ENCODE assay signal across 17 cellular contexts in the genomic region with DNA sequence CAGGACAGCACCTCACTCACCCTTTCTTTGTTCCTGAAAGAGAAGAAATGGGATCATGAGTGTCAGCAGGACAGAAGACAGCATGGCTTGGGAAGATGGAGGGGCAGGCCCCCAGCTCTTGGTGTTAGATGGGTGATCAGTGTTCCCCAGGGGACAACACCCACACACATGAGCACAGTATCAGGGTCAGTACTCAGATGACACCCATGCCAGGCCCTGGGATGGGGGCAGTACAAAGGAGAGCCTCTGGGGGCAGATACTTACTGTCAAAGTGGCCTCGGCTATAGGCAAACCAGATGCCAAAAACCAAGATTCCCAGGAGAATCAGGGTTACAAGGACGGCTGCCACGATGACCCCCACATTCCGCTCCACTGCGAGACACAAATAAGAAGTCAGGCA. TPM values are rescaled to one million over a fixed set of nuclear protein-coding genes. Genes with fewer than 3 reads are reported as not detected.
DNase-seq lines count a peak whose midpoint lies in the region; TF ChIP-seq lines count a peak whose summit lies in the region.
"Had no signal": no experiment of that assay in that cellular context is flagged by ENCODE, and none has a peak within 500 bp of the region (broad histone marks: within the 10 kb centered on the region; RNA-seq: fewer than 3 reads in every experiment).

No MANE protein-coding gene starts in this region.

- H3K36me3 ChIP-seq in OCI-LY7 (ENCODE audit: insufficient read depth, low read length) = peaks cover 12% of the 10 kb centered on the region
- H3K36me3 ChIP-seq in subcutaneous abdominal adipose tissue (ENCODE audit: control insufficient read depth in 5 of 5, insufficient read depth in 5 of 5, low read length in 5 of 5) = peaks cover 0 to 31% (median 28%) of the 10 kb centered on the region in 5 donors

- peaks cover 60% of the 10 kb centered on the region for H3K4me1 Mint-ChIP-seq in endothelial cell (ENCODE audit: unreplicated experiment)

- intact Hi-C loops in OCI-LY7 (cut with micrococcal nuclease; ENCODE audit: unreplicated experiment) = loop anchor here (5.0 kb wide), 1 partner anchor 158 kb away; a partner anchor contains a TSS

- no peak for DNase-seq in OCI-LY7 (ENCODE audit: low spot score)
- no peak for DNase-seq in endothelial cell (ENCODE audit: low spot score)
- no peak for DNase-seq in NCI-H345 treated with DMSO at 0.1 percent for 48 hours (lab: John Stamatoyannopoulos, UW; ENCODE audit: unreplicated experiment)
- no peak for DNase-seq in kidney glomerular epithelial cell (lab: John Stamatoyannopoulos, UW)
- DNase-seq in SHP77 treated with DMSO at 0.1 percent for 48 hours (lab: John Stamatoyannopoulos, UW) = no peak
- DNase-seq: CD8-positive, alpha-beta memory T cell; GF-D8; MM.1S; NCI-H1105 treated with DMSO at 0.1 percent for 48 hours; NCI-H187; NCI-H446 treated with DMSO at 0.1 percent for 48 hours; NCI-H748 treated with DMSO at 0.1 percent for 48 hours; Peyer's patch; SHP77 had no signal

- H2AFZ ChIP-seq in OCI-LY7 (ENCODE audit: low read length) = no peak overlapping the region

- peaks cover 58% of the 10 kb centered on the region for H3K36me3 Mint-ChIP-seq in endothelial cell (ENCODE audit: low read depth, unreplicated experiment)

- H3K27me3 Mint-ChIP-seq in endothelial cell (ENCODE audit: unreplicated experiment) = peaks cover 12% of the 10 kb centered on the region
- H3K27me3 Mint-ChIP-seq: CD8-positive, alpha-beta memory T cell had no signal

- CTCF ChIA-PET in OCI-LY7 (lab: Charles Lee; ENCODE audit: unreplicated experiment) = interaction anchor here (0.5 kb wide), 1 partner anchor 43 kb away, joined by 3 read pairs; no protein-coding TSS in a partner anchor

- H3K9me2 ChIP-seq in OCI-LY7 (ENCODE audit: insufficient read depth, low read length) = no peaks in the 10 kb centered on the region

- no peaks in the 10 kb centered on the region for H4K20me1 ChIP-seq in OCI-LY7 (ENCODE audit: insufficient read depth, low read length)

- no TSS peak for BruUV-seq in OCI-LY7 (replicated peaks; lab: Mats Ljungman, UMichigan)

- no peak overlapping the region for H3K27ac ChIP-seq in OCI-LY7 (ENCODE audit: low read depth, low read length, poor library complexity, severe bottlenecking)
- peak overlapping the region; percentile 79 for H3K27ac ChIP-seq in subcutaneous abdominal adipose tissue (ENCODE audit: low read depth, low read length)
- H3K27ac ChIP-seq: BLaER1 had no signal

- H3K4me3 ChIP-seq in OCI-LY7 (ENCODE audit: low read depth, low read length, poor library complexity, severe bottlenecking) (no peak overlapping the region), subcutaneous abdominal adipose tissue (ENCODE audit: low read depth in 1 of 5, low read length in 5 of 5) (no peak overlapping the region)
- H3K4me3 ChIP-seq: BLaER1, HAP-1, Peyer's patch had no signal

- H3K9me3 ChIP-seq in OCI-LY7 (ENCODE audit: low read length) (no peaks in the 10 kb centered on the region), subcutaneous abdominal adipose tissue (ENCODE audit: control insufficient read depth in 5 of 5, low read length in 5 of 5) (no peaks in the 10 kb centered on the region)
- H3K9me3 ChIP-seq: BLaER1, HAP-1, Peyer's patch had no signal

- POLR2A ChIA-PET in OCI-LY7 (lab: Charles Lee) = no interaction called here

- H3K4me1 ChIP-seq in OCI-LY7 (ENCODE audit: insufficient read depth, low read length, poor library complexity, severe bottlenecking) (peaks cover 11% of the 10 kb centered on the region), subcutaneous abdominal adipose tissue (ENCODE audit: control insufficient read depth in 5 of 5, insufficient read depth in 5 of 5, low read length in 5 of 5) (peaks cover 2 to 18% (median 13%) of the 10 kb centered on the region in 5 donors)
- H3K4me1 ChIP-seq: BLaER1, HAP-1 had no signal

- H3K79me2 ChIP-seq in OCI-LY7 (ENCODE audit: insufficient read depth, low read depth, low read length) = no peaks in the 10 kb centered on the region

- H3K27ac Mint-ChIP-seq in endothelial cell (ENCODE audit: unreplicated experiment) = peak overlapping the region; percentile 99

- 0 out of 2 replicates have a peak, but pooled peaks have one; percentile 19 for TF ChIP-seq CTCF in OCI-LY7 (conservative IDR thresholded peaks at IDR 0.05; ENCODE audit: low read length)
- no peak for TF ChIP-seq CTCF in endothelial cell (IDR thresholded peaks at IDR 0.05; ENCODE audit: unreplicated experiment)

- H3K9ac ChIP-seq in subcutaneous abdominal adipose tissue (ENCODE audit: low read length in 5 of 5) = no peak overlapping the region
- H3K9ac ChIP-seq: BLaER1 had no signal

- peak overlapping the region; percentile 29 for H3K4me3 Mint-ChIP-seq in endothelial cell (ENCODE audit: unreplicated experiment)

- H3K9me3 Mint-ChIP-seq in endothelial cell (ENCODE audit: unreplicated experiment) = no peaks in the 10 kb centered on the region
- H3K9me3 Mint-ChIP-seq: CD8-positive, alpha-beta memory T cell had no signal

- H3K27me3 ChIP-seq in subcutaneous abdominal adipose tissue (ENCODE audit: control insufficient read depth in 5 of 5, insufficient read depth in 4 of 5, low read length in 5 of 5) = no peaks in the 10 kb centered on the region
- H3K27me3 ChIP-seq: BLaER1, Peyer's patch had no signal

- no peak overlapping the region for H3K4me2 ChIP-seq in OCI-LY7 (ENCODE audit: low read length)
- H3K4me2 ChIP-seq: BLaER1 had no signal

RNA-seq across cellular contexts. Expression of a gene that starts 21.6 kb away (rescaled TPM):
- 11.7 and 13.5 TPM in 2 replicates for total RNA-seq in OCI-LY7 (2014; rRNA removed; shearing (Covaris generic))
- total RNA-seq in OCI-LY7 (2022) (16.0 and 25.0 TPM in 2 replicates), endothelial cell (ENCODE audit: unreplicated experiment) (361 TPM)

RNA-seq across cellular contexts. Expression of a gene that starts 39.4 kb away (rescaled TPM):
- 164 and 206 TPM in 2 replicates for total RNA-seq in OCI-LY7 (2014; rRNA removed; shearing (Covaris generic))
- total RNA-seq in OCI-LY7 (2022) (73.4 and 89.2 TPM in 2 replicates), endothelial cell (ENCODE audit: unreplicated experiment) (14.2 TPM)

RNA-seq across cellular contexts. Expression of a gene that starts 44.8 kb away (rescaled TPM):
- total RNA-seq in OCI-LY7 (2014; rRNA removed; shearing (Covaris generic)) = not detected in 2 replicates
- total RNA-seq in OCI-LY7 (2022) (not detected in 2 replicates), endothelial cell (ENCODE audit: unreplicated experiment) (118 TPM)
- total RNA-seq: CD8-positive, alpha-beta memory T cell had no signal

RNA-seq across cellular contexts. Expression of a gene that starts 46.4 kb away (rescaled TPM):
- 83.1 and 97.5 TPM in 2 replicates for total RNA-seq in OCI-LY7 (2014; rRNA removed; shearing (Covaris generic))
- total RNA-seq in OCI-LY7 (2022) (57.6 and 60.9 TPM in 2 replicates), endothelial cell (ENCODE audit: unreplicated experiment) (121 TPM)

Comparison
In these comparisons a context has a peak if more than half of its experiments do, and no peak if none do; other contexts are left out.
1. RNA of a gene that starts 21.6 kb away (total RNA-seq): 361 TPM in endothelial cell (single experiment); 11.7 to 25.0 TPM in OCI-LY7; every median in the first group is over 10 times any median in the second.
2. RNA of a gene that starts 44.8 kb away (total RNA-seq): 118 TPM in endothelial cell (single experiment); not detected in OCI-LY7; every median in the first group is over 100 times any median in the second.